In genomic region chr9:82456621-82457020, GRCh38 we compare ENCODE assay signal across 15 cellular contexts.
DNase-seq lines count a peak whose midpoint lies in the region; TF ChIP-seq lines count a peak whose summit lies in the region.
"Had no signal": no experiment of that assay in that cellular context is flagged by ENCODE, and none has a peak within 500 bp of the region (broad histone marks: within the 10 kb centered on the region; RNA-seq: fewer than 3 reads in every experiment).

No MANE protein-coding gene starts in this region.

- H3K9me3 Mint-ChIP-seq in MCF 10A (ENCODE audit: unreplicated experiment), result no peaks in the 10 kb centered on the region

- POLR2A ChIA-PET in MCF 10A (lab: Yijun Ruan, JAX), result interaction anchor here (0.6 kb wide), 1 partner anchor 35 kb away, joined by 3 read pairs; no protein-coding TSS in a partner anchor

- TF ChIP-seq CTCF in MCF 10A (IDR thresholded peaks at IDR 0.05; ENCODE audit: unreplicated experiment) (no peak), breast epithelium (IDR thresholded peaks at IDR 0.05) (no peak), fibroblast of pulmonary artery (IDR thresholded peaks at IDR 0.05; ENCODE audit: low read length, missing control alignments) (no peak)

- no peaks in the 10 kb centered on the region for H3K36me3 Mint-ChIP-seq in MCF 10A (ENCODE audit: insufficient read depth, unreplicated experiment)

- H3K27me3 Mint-ChIP-seq in MCF 10A (ENCODE audit: insufficient read depth, unreplicated experiment), result no peaks in the 10 kb centered on the region

- DNase-seq in MCF 10A (ENCODE audit: unreplicated experiment) (peak; percentile 15), breast epithelium (ENCODE audit: low spot score in 2 of 2) (no peak), RPMI7951 (ENCODE audit: low read depth) (peak; percentile 41), fibroblast of pulmonary artery (ENCODE audit: low read depth) (peak; percentile 11), CD1c-positive myeloid dendritic cell (ENCODE audit: extremely low spot score) (no peak), NCI-H748 (lab: John Stamatoyannopoulos, UW; ENCODE audit: unreplicated experiment) (no peak), GM19238 (ENCODE audit: insufficient read length, low spot score) (no peak)
- DNase-seq in activated CD4-positive, CD25-positive, alpha-beta regulatory T cell (lab: John Stamatoyannopoulos, UW), result no peak
- DNase-seq: activated gamma-delta T cell treated with Interleukin-2 at 50 U/mL for 16 hours, cerebellar nuclear complex, KBM-7, mesendoderm, NCI-H146, NCI-H748 treated with DMSO at 0.1 percent for 48 hours had no signal

- no peaks in the 10 kb centered on the region for H3K9me3 ChIP-seq in breast epithelium
- H3K9me3 ChIP-seq: A549 had no signal

- H3K4me1 ChIP-seq in breast epithelium, result no peaks in the 10 kb centered on the region
- H3K4me1 ChIP-seq: A549 had no signal

- H3K4me3 ChIP-seq in breast epithelium, result no peak overlapping the region
- no peak overlapping the region for H3K4me3 ChIP-seq in fibroblast of pulmonary artery (replicated peaks; ENCODE audit: low read depth, low read length)
- H3K4me3 ChIP-seq: A549 had no signal

- no peaks in the 10 kb centered on the region for H3K36me3 ChIP-seq in breast epithelium

- H3K27me3 ChIP-seq in breast epithelium, result no peaks in the 10 kb centered on the region

- no TSS peak for BruUV-seq in MCF 10A (replicated peaks; lab: Mats Ljungman, UMichigan)

- peaks cover 6% of the 10 kb centered on the region for H3K4me1 Mint-ChIP-seq in MCF 10A (ENCODE audit: insufficient read depth, unreplicated experiment)

- no peak overlapping the region for H3K4me3 Mint-ChIP-seq in MCF 10A (ENCODE audit: unreplicated experiment)

- intact Hi-C loops in MCF 10A (cut with micrococcal nuclease), result no loop called here
- intact Hi-C loops in breast epithelium (cut with DNase I; ENCODE audit: low total_unique reads), result no loop called here

- no peak overlapping the region for H3K27ac Mint-ChIP-seq in MCF 10A (ENCODE audit: low read depth, unreplicated experiment)

- H3K27ac ChIP-seq in breast epithelium, result no peak overlapping the region
- H3K27ac ChIP-seq: A549 had no signal

- TF ChIP-seq POLR2A in breast epithelium (IDR thresholded peaks at IDR 0.05), result no peak

- CTCF ChIA-PET in MCF 10A (lab: Yijun Ruan, JAX), result interaction anchor here (0.5 to 1.2 kb wide), 2 partner anchors 44 to 114 kb away, joined by 3 to 6 read pairs; no protein-coding TSS in a partner anchor

Comparison
In these comparisons a context has a peak if more than half of its experiments do, and no peak if none do; other contexts are left out.
1. DNase-seq: peak in MCF 10A (single experiment), RPMI7951 (single experiment) and fibroblast of pulmonary artery (single experiment); none in breast epithelium (0 of 2), activated CD4-positive, CD25-positive, alpha-beta regulatory T cell (0 of 4), CD1c-positive myeloid dendritic cell (single experiment), NCI-H748 (single experiment) and GM19238 (single experiment).